ENCODE assay signal across 21 cellular contexts in genomic region chr14:91814317-91814716, GRCh38.
"Had no signal": no experiment of that assay in that cellular context is flagged by ENCODE, and none has a peak within 500 bp of the region (broad histone marks: within the 10 kb centered on the region; RNA-seq: fewer than 3 reads in every experiment).

No MANE protein-coding gene starts in this region.

- H3K4me1 ChIP-seq: gastroesophageal sphincter, left ventricle myocardium inferior, right lobe of liver had no signal

- DNase-seq: activated B cell treated with CpG ODN at 0.5 μM for 24 hours; activated CD4-positive, alpha-beta T cell treated with anti-CD3 and anti-CD28 coated beads for 48 hours; activated CD8-positive, alpha-beta memory T cell treated with anti-CD3 and anti-CD28 coated beads for 24 hours; activated CD8-positive, alpha-beta memory T cell treated with anti-CD3 and anti-CD28 coated beads, Interleukin-2, amount 50 U/mL, for 4 hours; activated effector memory CD4-positive, alpha-beta T cell treated with anti-CD3 and anti-CD28 coated beads, Interleukin-2, amount 50 U/mL, for 16 hours; activated naive CD4-positive, alpha-beta T cell treated with anti-CD3 and anti-CD28 coated beads, Interleukin-2, amount 50 U/mL, for 16 hours; activated T-cell treated with anti-CD3 and anti-CD28 coated beads, Interleukin-2, amount 50 U/mL, for 24 hours; central memory CD4-positive, alpha-beta T cell; dorsolateral prefrontal cortex; head of caudate nucleus; hypothalamus; left ventricle myocardium inferior; nephron progenitor cell; right lobe of liver; stimulated activated CD4-positive, alpha-beta T cell treated with anti-CD3 and anti-CD28 coated beads, Interleukin-1b, Interleukin-23, amount 100 ng/mL, for 48 hours; stimulated activated naive CD8-positive, alpha-beta T cell treated with anti-CD3 and anti-CD28 coated beads, Interleukin-15, amount 100 ng/mL, for 72 hours; T-helper 1 cell; T1000; tibial artery had no signal

- H3K36me3 ChIP-seq: right lobe of liver had no signal

- H3K27me3 ChIP-seq: dorsolateral prefrontal cortex, gastroesophageal sphincter, right lobe of liver, tibial artery had no signal

- H3K27me3 Mint-ChIP-seq: activated T-cell treated with anti-CD3 and anti-CD28 coated beads, Interleukin-2, amount 50 U/mL, for 24 hours; stimulated activated naive CD8-positive, alpha-beta T cell treated with anti-CD3 and anti-CD28 coated beads, Interleukin-15, amount 100 ng/mL, for 72 hours had no signal

- H3K4me3 Mint-ChIP-seq: activated B cell treated with CpG ODN at 0.5 μM for 24 hours; activated T-cell treated with anti-CD3 and anti-CD28 coated beads, Interleukin-2, amount 50 U/mL, for 24 hours; nephron progenitor cell; stimulated activated naive CD8-positive, alpha-beta T cell treated with anti-CD3 and anti-CD28 coated beads, Interleukin-15, amount 100 ng/mL, for 72 hours had no signal

- H3K4me3 ChIP-seq: dorsolateral prefrontal cortex, gastroesophageal sphincter, left ventricle myocardium inferior, right lobe of liver, skin epidermis, tibial artery had no signal

- H3K27ac ChIP-seq: dorsolateral prefrontal cortex, gastroesophageal sphincter, left ventricle myocardium inferior, right lobe of liver, skin epidermis, tibial artery had no signal

- ATAC-seq: gastroesophageal sphincter; right lobe of liver; stimulated activated naive CD8-positive, alpha-beta T cell treated with anti-CD3 and anti-CD28 coated beads, Interleukin-15, amount 100 ng/mL, for 72 hours had no signal

- H3K27ac Mint-ChIP-seq: activated B cell treated with CpG ODN at 0.5 μM for 24 hours; activated T-cell treated with anti-CD3 and anti-CD28 coated beads, Interleukin-2, amount 50 U/mL, for 24 hours; nephron progenitor cell had no signal

- H3K9me3 ChIP-seq: right lobe of liver, tibial artery had no signal

- H3K4me1 Mint-ChIP-seq: nephron progenitor cell had no signal
